ENCODE assay signal across 20 cellular contexts in genomic region chr11:85945788-85946187, GRCh38.
DNase-seq lines count a peak whose midpoint lies in the region; ATAC-seq lines count a peak whose summit lies in the region.
"Had no signal": no experiment of that assay in that cellular context is flagged by ENCODE, and none has a peak within 500 bp of the region (broad histone marks: within the 10 kb centered on the region; RNA-seq: fewer than 3 reads in every experiment).

No MANE protein-coding gene starts in this region.

- peak overlapping the region; percentile 46 for H3K27ac Mint-ChIP-seq in activated CD4-positive, alpha-beta T cell treated with anti-CD3 and anti-CD28 coated beads, Interleukin-2, amount 10 ng/mL, durations not matched to agents 7 days and 5 days
- H3K27ac Mint-ChIP-seq in activated CD4-positive, alpha-beta memory T cell treated with anti-CD3 and anti-CD28 coated beads, Interleukin-2, amount 10 ng/mL, durations not matched to agents 7 days and 5 days, result peak overlapping the region; percentile 6
- H3K27ac Mint-ChIP-seq in naive thymus-derived CD4-positive, alpha-beta T cell, result no peak overlapping the region
- H3K27ac Mint-ChIP-seq: T-helper 17 cell had no signal

- peaks cover 9% of the 10 kb centered on the region for H3K36me3 Mint-ChIP-seq in activated CD4-positive, alpha-beta T cell treated with anti-CD3 and anti-CD28 coated beads, Interleukin-2, amount 10 ng/mL, durations not matched to agents 7 days and 5 days (ENCODE audit: low read depth)
- H3K36me3 Mint-ChIP-seq in activated CD4-positive, alpha-beta memory T cell treated with anti-CD3 and anti-CD28 coated beads, Interleukin-2, amount 10 ng/mL, durations not matched to agents 7 days and 5 days (ENCODE audit: low read depth), result peaks cover 23% of the 10 kb centered on the region
- H3K36me3 Mint-ChIP-seq in naive thymus-derived CD4-positive, alpha-beta T cell, result peaks cover 0 to 26% (median 4%) of the 10 kb centered on the region in 5 donors

- no peak overlapping the region for H3K4me3 Mint-ChIP-seq in activated CD4-positive, alpha-beta T cell treated with anti-CD3 and anti-CD28 coated beads, Interleukin-2, amount 10 ng/mL, durations not matched to agents 7 days and 5 days
- H3K4me3 Mint-ChIP-seq in activated CD4-positive, alpha-beta memory T cell treated with anti-CD3 and anti-CD28 coated beads, Interleukin-2, amount 10 ng/mL, durations not matched to agents 7 days and 5 days, result no peak overlapping the region
- H3K4me3 Mint-ChIP-seq in naive thymus-derived CD4-positive, alpha-beta T cell, result no peak overlapping the region
- H3K4me3 Mint-ChIP-seq: T-helper 17 cell had no signal

- H3K9me3 Mint-ChIP-seq in activated CD4-positive, alpha-beta T cell treated with anti-CD3 and anti-CD28 coated beads, Interleukin-2, amount 10 ng/mL, durations not matched to agents 7 days and 5 days, result peaks cover 21% of the 10 kb centered on the region
- H3K9me3 Mint-ChIP-seq in activated CD4-positive, alpha-beta memory T cell treated with anti-CD3 and anti-CD28 coated beads, Interleukin-2, amount 10 ng/mL, durations not matched to agents 7 days and 5 days, result peaks cover 20% of the 10 kb centered on the region
- peaks cover 9 to 30% (median 13%) of the 10 kb centered on the region in 11 donors for H3K9me3 Mint-ChIP-seq in naive thymus-derived CD4-positive, alpha-beta T cell

- no peak overlapping the region for H3K4me3 ChIP-seq in naive thymus-derived CD4-positive, alpha-beta T cell (ENCODE audit: low read length)
- H3K4me3 ChIP-seq: gastroesophageal sphincter, MG63 had no signal

- H3K4me1 Mint-ChIP-seq in activated CD4-positive, alpha-beta T cell treated with anti-CD3 and anti-CD28 coated beads, Interleukin-2, amount 10 ng/mL, durations not matched to agents 7 days and 5 days, result peaks cover 28% of the 10 kb centered on the region
- peaks cover 50% of the 10 kb centered on the region for H3K4me1 Mint-ChIP-seq in activated CD4-positive, alpha-beta memory T cell treated with anti-CD3 and anti-CD28 coated beads, Interleukin-2, amount 10 ng/mL, durations not matched to agents 7 days and 5 days
- peaks cover 0 to 33% (median 0%) of the 10 kb centered on the region in 7 donors for H3K4me1 Mint-ChIP-seq in naive thymus-derived CD4-positive, alpha-beta T cell
- H3K4me1 Mint-ChIP-seq: T-helper 17 cell had no signal

- intact Hi-C loops in naive thymus-derived CD4-positive, alpha-beta T cell (cut with micrococcal nuclease), result loop anchor here in 1 of 2 donors (10.0 kb wide), 2 partner anchors 351 to 509 kb away; no protein-coding TSS in a partner anchor

- H3K27ac ChIP-seq in naive thymus-derived CD4-positive, alpha-beta T cell (ENCODE audit: low read depth, low read length), result no peak overlapping the region
- H3K27ac ChIP-seq: neutrophil had no signal

- H3K27me3 Mint-ChIP-seq in activated CD4-positive, alpha-beta T cell treated with anti-CD3 and anti-CD28 coated beads, Interleukin-2, amount 10 ng/mL, durations not matched to agents 7 days and 5 days, result no peaks in the 10 kb centered on the region
- no peaks in the 10 kb centered on the region for H3K27me3 Mint-ChIP-seq in activated CD4-positive, alpha-beta memory T cell treated with anti-CD3 and anti-CD28 coated beads, Interleukin-2, amount 10 ng/mL, durations not matched to agents 7 days and 5 days
- H3K27me3 Mint-ChIP-seq in naive thymus-derived CD4-positive, alpha-beta T cell, result no peaks in the 10 kb centered on the region
- H3K27me3 Mint-ChIP-seq: CD4-positive, CD25-positive, alpha-beta regulatory T cell; T-helper 17 cell had no signal

- H3K27me3 ChIP-seq in naive thymus-derived CD4-positive, alpha-beta T cell (ENCODE audit: control insufficient read depth in 2 of 2, insufficient read depth in 2 of 2, low read length in 2 of 2), result no peaks in the 10 kb centered on the region
- H3K27me3 ChIP-seq: gastroesophageal sphincter, MG63, neutrophil had no signal

- no peaks in the 10 kb centered on the region for H3K36me3 ChIP-seq in naive thymus-derived CD4-positive, alpha-beta T cell (ENCODE audit: control insufficient read depth in 2 of 3, insufficient read depth in 3 of 3, low read length in 3 of 3)
- H3K36me3 ChIP-seq: gastroesophageal sphincter, MG63, neutrophil had no signal

- DNase-seq in activated CD4-positive, alpha-beta T cell treated with anti-CD3 and anti-CD28 coated beads, Interleukin-2, amount 10 ng/mL, durations not matched to agents 7 days and 5 days, result no peak
- no peak for DNase-seq in activated CD4-positive, alpha-beta T cell treated with anti-CD3 and anti-CD28 coated beads, Interleukin-2, amount 50 U/mL, for 48 hours
- DNase-seq in GF-D8 (lab: John Stamatoyannopoulos, UW) (peak; percentile 33), NCI-H1694 (lab: John Stamatoyannopoulos, UW) (no peak), AG08395 (ENCODE audit: low spot score) (no peak)
- DNase-seq in activated CD4-positive, alpha-beta memory T cell treated with anti-CD3 and anti-CD28 coated beads, Interleukin-2, amount 10 ng/mL, durations not matched to agents 7 days and 5 days, result no peak
- DNase-seq in naive thymus-derived CD4-positive, alpha-beta T cell, result no peak
- no peak for DNase-seq in activated effector memory CD4-positive, alpha-beta T cell treated with Interleukin-2 at 50 U/mL for 16 hours
- DNase-seq: activated CD8-positive, alpha-beta memory T cell treated with anti-CD3 and anti-CD28 coated beads, Interleukin-2, amount 50 U/mL, for 4 hours; DMS79; GOT3; MG63; NCI-H2029; NCI-H446 treated with DMSO at 0.1 percent for 48 hours; SHP77; stimulated activated naive CD8-positive, alpha-beta T cell treated with anti-CD3 and anti-CD28 coated beads, Interleukin-15, Interleukin-2, amounts not matched to agents 100 U/mL and 50 U/mL, for 24 hours; T-helper 17 cell had no signal

- CTCF ChIA-PET in activated CD4-positive, alpha-beta T cell treated with anti-CD3 and anti-CD28 coated beads, Interleukin-2, amount 10 ng/mL, durations not matched to agents 7 days and 5 days (lab: Charles Lee), result no interaction called here
- CTCF ChIA-PET in activated CD4-positive, alpha-beta memory T cell treated with anti-CD3 and anti-CD28 coated beads, Interleukin-2, amount 10 ng/mL, durations not matched to agents 7 days and 5 days (lab: Charles Lee), result no interaction called here
- CTCF ChIA-PET in naive thymus-derived CD4-positive, alpha-beta T cell (lab: Charles Lee), result no interaction called here

- POLR2A ChIA-PET in activated CD4-positive, alpha-beta T cell treated with anti-CD3 and anti-CD28 coated beads, Interleukin-2, amount 10 ng/mL, durations not matched to agents 7 days and 5 days (lab: Charles Lee), result no interaction called here
- POLR2A ChIA-PET in activated CD4-positive, alpha-beta memory T cell treated with anti-CD3 and anti-CD28 coated beads, Interleukin-2, amount 10 ng/mL, durations not matched to agents 7 days and 5 days (lab: Charles Lee), result no interaction called here
- POLR2A ChIA-PET in naive thymus-derived CD4-positive, alpha-beta T cell (lab: Charles Lee), result no interaction called here

- peaks cover 0 to 13% (median 0%) of the 10 kb centered on the region in 3 experiments for H3K9me3 ChIP-seq in naive thymus-derived CD4-positive, alpha-beta T cell (ENCODE audit: control insufficient read depth in 2 of 3, low read length in 3 of 3)
- H3K9me3 ChIP-seq: gastroesophageal sphincter, MG63, neutrophil had no signal

- peak; percentile 41 for ATAC-seq in naive thymus-derived CD4-positive, alpha-beta T cell
- ATAC-seq: gastroesophageal sphincter; stimulated activated naive CD8-positive, alpha-beta T cell treated with anti-CD3 and anti-CD28 coated beads, Interleukin-15, Interleukin-2, amounts not matched to agents 100 U/mL and 50 U/mL, for 24 hours; T-helper 17 cell had no signal

- no peaks in the 10 kb centered on the region for H3K4me1 ChIP-seq in naive thymus-derived CD4-positive, alpha-beta T cell (ENCODE audit: control insufficient read depth in 2 of 2, insufficient read depth in 2 of 2, low read length in 2 of 2)

Comparison
In these comparisons a context has a peak if more than half of its experiments do, and no peak if none do; other contexts are left out.
1. H3K27ac Mint-ChIP-seq: peak in activated CD4-positive, alpha-beta T cell treated with anti-CD3 and anti-CD28 coated beads, Interleukin-2, amount 10 ng/mL, durations not matched to agents 7 days and 5 days (single experiment) and activated CD4-positive, alpha-beta memory T cell treated with anti-CD3 and anti-CD28 coated beads, Interleukin-2, amount 10 ng/mL, durations not matched to agents 7 days and 5 days (single experiment); none in naive thymus-derived CD4-positive, alpha-beta T cell (0 of 9).